In the genomic region with DNA sequence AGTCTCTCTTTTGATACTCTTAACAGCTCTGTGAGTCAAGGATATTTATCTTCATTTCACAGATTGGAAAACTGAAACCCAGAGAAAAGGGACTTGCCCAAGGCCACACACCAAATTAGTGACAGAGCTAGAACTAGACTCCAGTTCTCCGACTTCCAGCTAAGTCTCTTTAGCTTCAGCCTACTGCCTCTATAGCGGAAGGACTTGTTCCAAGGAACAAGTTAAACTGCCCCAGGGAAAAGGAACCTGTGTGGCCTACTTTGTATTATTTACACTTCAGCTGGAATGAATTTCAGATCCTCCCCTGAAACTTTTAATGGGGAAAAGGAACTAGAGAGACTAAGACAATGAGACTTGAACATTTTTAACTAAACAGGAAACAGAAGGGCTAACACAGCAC, we compare ENCODE assay signal across 10 cellular contexts. TPM values are rescaled to one million over a fixed set of nuclear protein-coding genes. Genes with fewer than 3 reads are reported as not detected.
A peak's percentile ranks its signal among the peaks of the same experiment; 100 is the strongest.
DNase-seq lines count a peak whose midpoint lies in the region; ATAC-seq and TF ChIP-seq lines count a peak whose summit lies in the region.
"Had no signal": no experiment of that assay in that cellular context is flagged by ENCODE, and none has a peak within 500 bp of the region (broad histone marks: within the 10 kb centered on the region; RNA-seq: fewer than 3 reads in every experiment).

No MANE protein-coding gene starts in this region.

- H3K27ac ChIP-seq in stomach = peak overlapping the region; percentile 68 to 96 (median 93)
- no peak overlapping the region for H3K27ac ChIP-seq in mesendoderm (ENCODE audit: low read depth, low read length)

- H3K36me3 Mint-ChIP-seq in activated CD8-positive, alpha-beta memory T cell treated with anti-CD3 and anti-CD28 coated beads, Interleukin-2, amount 10 ng/mL, durations not matched to agents 7 days and 5 days = peaks cover 12% of the 10 kb centered on the region
- H3K36me3 Mint-ChIP-seq in activated T-helper 1 cell treated with anti-CD3 and anti-CD28 coated beads, Interleukin-12 subunit alpha, Interleukin-12 subunit beta, Interleukin-2, Interleukin-4 antibody, amounts not matched to agents 30 ng/mL and 10 ng/mL and 1 ng/mL, durations not matched to agents 14 hours and 24 hours and 36 hours (ENCODE audit: low read depth) = peaks cover 21% of the 10 kb centered on the region

- H3K9me3 Mint-ChIP-seq in activated CD8-positive, alpha-beta memory T cell treated with anti-CD3 and anti-CD28 coated beads, Interleukin-2, amount 10 ng/mL, durations not matched to agents 7 days and 5 days (ENCODE audit: low read depth) = no peaks in the 10 kb centered on the region
- no peaks in the 10 kb centered on the region for H3K9me3 Mint-ChIP-seq in activated T-helper 1 cell treated with anti-CD3 and anti-CD28 coated beads, Interleukin-12 subunit alpha, Interleukin-12 subunit beta, Interleukin-2, Interleukin-4 antibody, amounts not matched to agents 30 ng/mL and 10 ng/mL and 1 ng/mL, durations not matched to agents 14 hours and 24 hours and 36 hours

- no peak for TF ChIP-seq POLR2A in stomach (IDR thresholded peaks at IDR 0.05)

- CTCF ChIA-PET in activated CD8-positive, alpha-beta memory T cell treated with anti-CD3 and anti-CD28 coated beads, Interleukin-2, amount 10 ng/mL, durations not matched to agents 7 days and 5 days (lab: Charles Lee) = interaction anchor here (0.8 to 2.2 kb wide), 5 partner anchors 9 to 353 kb away, joined by 3 to 17 read pairs (median 4); partner anchors contain the start of gene CLPB

- no peak for TF ChIP-seq EP300 in stomach (IDR thresholded peaks at IDR 0.05)

- H3K18ac ChIP-seq in mesendoderm (ENCODE audit: low read length) = no peak overlapping the region

- H3K27me3 Mint-ChIP-seq in activated CD8-positive, alpha-beta memory T cell treated with anti-CD3 and anti-CD28 coated beads, Interleukin-2, amount 10 ng/mL, durations not matched to agents 7 days and 5 days = no peaks in the 10 kb centered on the region
- H3K27me3 Mint-ChIP-seq in activated T-helper 1 cell treated with anti-CD3 and anti-CD28 coated beads, Interleukin-12 subunit alpha, Interleukin-12 subunit beta, Interleukin-2, Interleukin-4 antibody, amounts not matched to agents 30 ng/mL and 10 ng/mL and 1 ng/mL, durations not matched to agents 14 hours and 24 hours and 36 hours (ENCODE audit: insufficient read depth) = no peaks in the 10 kb centered on the region

- H3K4me2 ChIP-seq in mesendoderm (ENCODE audit: low read length) = no peak overlapping the region

- no peak for DNase-seq in activated CD8-positive, alpha-beta memory T cell treated with anti-CD3 and anti-CD28 coated beads, Interleukin-2, amount 10 ng/mL, durations not matched to agents 7 days and 5 days
- DNase-seq in activated CD8-positive, alpha-beta memory T cell treated with anti-CD3 and anti-CD28 coated beads, Interleukin-2, amount 50 U/mL, for 48 hours = no peak
- no peak for DNase-seq in activated T-helper 1 cell treated with anti-CD3 and anti-CD28 coated beads, Interleukin-12 subunit alpha, Interleukin-12 subunit beta, Interleukin-2, Interleukin-4 antibody, amounts not matched to agents 30 ng/mL and 10 ng/mL and 1 ng/mL, durations not matched to agents 14 hours and 24 hours and 36 hours (ENCODE audit: low spot score)
- peak; percentile 43 for DNase-seq in islet precursor cell
- no peak for DNase-seq in stomach
- DNase-seq in NCI-H2029 (lab: John Stamatoyannopoulos, UW) = no peak
- DNase-seq in NCI-H1105 treated with DMSO at 0.1 percent for 48 hours (lab: John Stamatoyannopoulos, UW) = no peak
- no peak for DNase-seq in mesendoderm
- DNase-seq: activated CD8-positive, alpha-beta memory T cell treated with anti-CD3 and anti-CD28 coated beads, Interleukin-2, amount 50 U/mL, for 4 hours had no signal

- peak overlapping the region; percentile 97 for H3K27ac Mint-ChIP-seq in activated CD8-positive, alpha-beta memory T cell treated with anti-CD3 and anti-CD28 coated beads, Interleukin-2, amount 10 ng/mL, durations not matched to agents 7 days and 5 days
- peak overlapping the region; percentile 89 for H3K27ac Mint-ChIP-seq in activated T-helper 1 cell treated with anti-CD3 and anti-CD28 coated beads, Interleukin-12 subunit alpha, Interleukin-12 subunit beta, Interleukin-2, Interleukin-4 antibody, amounts not matched to agents 30 ng/mL and 10 ng/mL and 1 ng/mL, durations not matched to agents 14 hours and 24 hours and 36 hours

- peaks cover 24% of the 10 kb centered on the region for H3K79me2 ChIP-seq in mesendoderm (ENCODE audit: control insufficient read depth, insufficient read depth, low read length)

- H3K4me3 ChIP-seq in stomach = no peak overlapping the region
- no peak overlapping the region for H3K4me3 ChIP-seq in mesendoderm (ENCODE audit: low read length)

- no peak overlapping the region for H3K4ac ChIP-seq in mesendoderm (ENCODE audit: low read depth, low read length)

- WGBS in stomach, 5 donors = 41 to 67% (median 45%) methylated on average over 2 of the region's 2 CpGs
- WGBS in mesendoderm (ENCODE audit: extremely low coverage, insufficient coverage, low lambda C conversion rate) = no CpG with 5 or more reads among the region's 2 CpGs

- no peak overlapping the region for H3K9ac ChIP-seq in mesendoderm (ENCODE audit: low read length)

- peaks cover 53% of the 10 kb centered on the region for H3K4me1 Mint-ChIP-seq in activated CD8-positive, alpha-beta memory T cell treated with anti-CD3 and anti-CD28 coated beads, Interleukin-2, amount 10 ng/mL, durations not matched to agents 7 days and 5 days
- H3K4me1 Mint-ChIP-seq in activated T-helper 1 cell treated with anti-CD3 and anti-CD28 coated beads, Interleukin-12 subunit alpha, Interleukin-12 subunit beta, Interleukin-2, Interleukin-4 antibody, amounts not matched to agents 30 ng/mL and 10 ng/mL and 1 ng/mL, durations not matched to agents 14 hours and 24 hours and 36 hours (ENCODE audit: low read depth) = peaks cover 50% of the 10 kb centered on the region

- H2AK5ac ChIP-seq in mesendoderm (ENCODE audit: low read length) = no peak overlapping the region

- no peak overlapping the region for H3K56ac ChIP-seq in mesendoderm (ENCODE audit: low read length)

- no peak overlapping the region for H3K23ac ChIP-seq in mesendoderm (ENCODE audit: low read length)

- intact Hi-C loops in activated T-helper 1 cell treated with anti-CD3 and anti-CD28 coated beads, Interleukin-12 subunit alpha, Interleukin-12 subunit beta, Interleukin-2, Interleukin-4 antibody, amounts not matched to agents 30 ng/mL and 10 ng/mL and 1 ng/mL, durations not matched to agents 14 hours and 24 hours and 36 hours (cut with micrococcal nuclease) = loop anchor here (1.0 to 5.0 kb wide), 2 partner anchors 9 to 60 kb away; no protein-coding TSS in a partner anchor
- intact Hi-C loops in stomach (cut with DNase I; ENCODE audit: low total_unique reads) = no loop called here

- H3K9me3 ChIP-seq in stomach = no peaks in the 10 kb centered on the region

- no peak overlapping the region for H2BK120ac ChIP-seq in mesendoderm (ENCODE audit: low read depth, low read length)

- H4K5ac ChIP-seq in mesendoderm (ENCODE audit: low read length) = no peak overlapping the region

- H2BK5ac ChIP-seq in mesendoderm (ENCODE audit: low read length) = no peak overlapping the region

- peaks cover 3% of the 10 kb centered on the region for H3K79me1 ChIP-seq in mesendoderm (ENCODE audit: low read length)

- no peak overlapping the region for H2BK15ac ChIP-seq in mesendoderm (replicated peaks; ENCODE audit: low read depth)

- ATAC-seq in activated CD8-positive, alpha-beta memory T cell treated with anti-CD3 and anti-CD28 coated beads, Interleukin-2, amount 10 ng/mL, durations not matched to agents 7 days and 5 days = no peak

- no peak for TF ChIP-seq CTCF in stomach (IDR thresholded peaks at IDR 0.05)

- peaks cover 0 to 5% (median 0%) of the 10 kb centered on the region in 4 donors for H3K36me3 ChIP-seq in stomach
- no peaks in the 10 kb centered on the region for H3K36me3 ChIP-seq in mesendoderm (ENCODE audit: control insufficient read depth, insufficient read depth, low read length)

- H3K4me1 ChIP-seq in stomach (peaks cover 23 to 47% (median 27%) of the 10 kb centered on the region in 4 donors), mesendoderm (ENCODE audit: control insufficient read depth, low read depth, low read length) (no peaks in the 10 kb centered on the region)

- H3K27me3 ChIP-seq in stomach (no peaks in the 10 kb centered on the region), mesendoderm (ENCODE audit: insufficient read depth, low read length, poor library complexity) (no peaks in the 10 kb centered on the region)

- peak overlapping the region; percentile 84 for H3K4me3 Mint-ChIP-seq in activated CD8-positive, alpha-beta memory T cell treated with anti-CD3 and anti-CD28 coated beads, Interleukin-2, amount 10 ng/mL, durations not matched to agents 7 days and 5 days
- peak overlapping the region; percentile 95 for H3K4me3 Mint-ChIP-seq in activated T-helper 1 cell treated with anti-CD3 and anti-CD28 coated beads, Interleukin-12 subunit alpha, Interleukin-12 subunit beta, Interleukin-2, Interleukin-4 antibody, amounts not matched to agents 30 ng/mL and 10 ng/mL and 1 ng/mL, durations not matched to agents 14 hours and 24 hours and 36 hours

- H4K8ac ChIP-seq in mesendoderm (ENCODE audit: low read depth, low read length) = no peak overlapping the region

RNA-seq across cellular contexts. Expression of gene LRRC51, which starts 1.2 kb away (rescaled TPM):
- total RNA-seq in activated CD8-positive, alpha-beta memory T cell treated with anti-CD3 and anti-CD28 coated beads, Interleukin-2, amount 10 ng/mL, durations not matched to agents 7 days and 5 days = 1 to 10 TPM; 4.0 to 9.2 TPM
- 5.7 and 8.2 TPM in 2 replicates for total RNA-seq in activated T-helper 1 cell treated with anti-CD3 and anti-CD28 coated beads, Interleukin-12 subunit alpha, Interleukin-12 subunit beta, Interleukin-2, Interleukin-4 antibody, amounts not matched to agents 30 ng/mL and 10 ng/mL and 1 ng/mL, durations not matched to agents 14 hours and 24 hours and 36 hours
- total RNA-seq in stomach = 1 to 10 TPM in 2 of 5 donors, not detected in 3; 2.0 to 4.8 TPM
- 1 to 10 TPM; 5.8 to 7.9 (median 6.8) TPM for polyA plus RNA-seq in stomach
- polyA plus RNA-seq in mesendoderm (2013, experiment 1 of 2) = 3.7 TPM
- polyA plus RNA-seq in mesendoderm (2013, experiment 2 of 2) = 4.3 TPM

RNA-seq across cellular contexts. Expression of gene NUMA1, which starts 1.5 kb away (rescaled TPM):
- 100 to 1,000 TPM; 156 to 221 TPM for total RNA-seq in activated CD8-positive, alpha-beta memory T cell treated with anti-CD3 and anti-CD28 coated beads, Interleukin-2, amount 10 ng/mL, durations not matched to agents 7 days and 5 days
- total RNA-seq in activated T-helper 1 cell treated with anti-CD3 and anti-CD28 coated beads, Interleukin-12 subunit alpha, Interleukin-12 subunit beta, Interleukin-2, Interleukin-4 antibody, amounts not matched to agents 30 ng/mL and 10 ng/mL and 1 ng/mL, durations not matched to agents 14 hours and 24 hours and 36 hours = 141 and 150 TPM in 2 replicates
- 100 to 1,000 TPM; 161 to 619 (median 285) TPM for total RNA-seq in stomach
- polyA plus RNA-seq in stomach = 100 to 1,000 TPM in 1 of 3 donors, 10 to 100 TPM in 2; 84.2 to 115 (median 92.1) TPM
- 39.0 TPM for polyA plus RNA-seq in mesendoderm (2013, experiment 1 of 2)
- polyA plus RNA-seq in mesendoderm (2013, experiment 2 of 2) = 37.3 TPM

RNA-seq across cellular contexts. Expression of gene LAMTOR1, which starts 21.2 kb away (rescaled TPM):
- total RNA-seq in activated CD8-positive, alpha-beta memory T cell treated with anti-CD3 and anti-CD28 coated beads, Interleukin-2, amount 10 ng/mL, durations not matched to agents 7 days and 5 days = 10 to 100 TPM; 63.4 to 66.5 TPM
- total RNA-seq in activated T-helper 1 cell treated with anti-CD3 and anti-CD28 coated beads, Interleukin-12 subunit alpha, Interleukin-12 subunit beta, Interleukin-2, Interleukin-4 antibody, amounts not matched to agents 30 ng/mL and 10 ng/mL and 1 ng/mL, durations not matched to agents 14 hours and 24 hours and 36 hours = 70.2 and 77.7 TPM in 2 replicates
- total RNA-seq in stomach = 100 to 1,000 TPM in 2 of 5 donors, 10 to 100 TPM in 2, 1 to 10 TPM in 1; 3.5 to 121 (median 88.4) TPM
- 100 to 1,000 TPM in 2 of 3 donors, 10 to 100 TPM in 1; 88.6 to 159 (median 153) TPM for polyA plus RNA-seq in stomach
- 88.6 TPM for polyA plus RNA-seq in mesendoderm (2013, experiment 1 of 2)
- 91.0 TPM for polyA plus RNA-seq in mesendoderm (2013, experiment 2 of 2)

RNA-seq across cellular contexts. Expression of gene TOMT, which starts 23.9 kb away (rescaled TPM):
- under 1 TPM in 1 of 2 experiments, not detected in 1; 0.23 TPM for total RNA-seq in activated CD8-positive, alpha-beta memory T cell treated with anti-CD3 and anti-CD28 coated beads, Interleukin-2, amount 10 ng/mL, durations not matched to agents 7 days and 5 days
- not detected in 2 replicates for total RNA-seq in activated T-helper 1 cell treated with anti-CD3 and anti-CD28 coated beads, Interleukin-12 subunit alpha, Interleukin-12 subunit beta, Interleukin-2, Interleukin-4 antibody, amounts not matched to agents 30 ng/mL and 10 ng/mL and 1 ng/mL, durations not matched to agents 14 hours and 24 hours and 36 hours
- total RNA-seq in stomach = not detected
- not detected for polyA plus RNA-seq in stomach
- not detected for polyA plus RNA-seq in mesendoderm (2013, experiment 1 of 2)
- not detected for polyA plus RNA-seq in mesendoderm (2013, experiment 2 of 2)
- total RNA-seq: mucosa of gallbladder had no signal

RNA-seq across cellular contexts. Expression of gene ANAPC15, which starts 30.6 kb away (rescaled TPM):
- 10 to 100 TPM; 53.8 to 63.6 TPM for total RNA-seq in activated CD8-positive, alpha-beta memory T cell treated with anti-CD3 and anti-CD28 coated beads, Interleukin-2, amount 10 ng/mL, durations not matched to agents 7 days and 5 days
- 49.4 and 51.9 TPM in 2 replicates for total RNA-seq in activated T-helper 1 cell treated with anti-CD3 and anti-CD28 coated beads, Interleukin-12 subunit alpha, Interleukin-12 subunit beta, Interleukin-2, Interleukin-4 antibody, amounts not matched to agents 30 ng/mL and 10 ng/mL and 1 ng/mL, durations not matched to agents 14 hours and 24 hours and 36 hours
- 10 to 100 TPM; 13.3 to 74.1 (median 17.0) TPM for total RNA-seq in stomach
- polyA plus RNA-seq in stomach = 10 to 100 TPM; 56.4 to 79.1 (median 74.8) TPM
- 96.5 TPM for polyA plus RNA-seq in mesendoderm (2013, experiment 1 of 2)
- 94.0 TPM for polyA plus RNA-seq in mesendoderm (2013, experiment 2 of 2)
